In genomic region chr1:14970115-14970798, GRCh38 we compare ENCODE assay signal across 8 cellular contexts.
DNase-seq lines count a peak whose midpoint lies in the region; ATAC-seq and TF ChIP-seq lines count a peak whose summit lies in the region.

No MANE protein-coding gene starts in this region.

- TF ChIP-seq CTCF in BE2C (IDR thresholded peaks at IDR 0.05; ENCODE audit: low read depth, low read length) (no peak), breast epithelium (IDR thresholded peaks at IDR 0.05) (no peak), lower leg skin (IDR thresholded peaks at IDR 0.05) (no peak), thoracic aorta (IDR thresholded peaks at IDR 0.05) (no peak)

- no peaks in the 10 kb centered on the region for H3K9me3 ChIP-seq in BE2C
- peaks cover 0 to 6% of the 10 kb centered on the region in 2 donors for H3K9me3 ChIP-seq in breast epithelium
- no peaks in the 10 kb centered on the region for H3K9me3 ChIP-seq in thoracic aorta

- H3K27me3 ChIP-seq in BE2C, result no peaks in the 10 kb centered on the region
- no peaks in the 10 kb centered on the region for H3K27me3 ChIP-seq in breast epithelium
- no peaks in the 10 kb centered on the region for H3K27me3 ChIP-seq in thoracic aorta (replicated peaks; ENCODE audit: insufficient read depth)

- peak; percentile 75 for ATAC-seq in thoracic aorta (ENCODE audit: insufficient number of reproducible peaks, low FRiP score, low read depth)
- no peak for ATAC-seq in HG03571 (IDR thresholded peaks at IDR 0.05; ENCODE audit: unreplicated experiment)
- no peak for ATAC-seq in HG02798 (IDR thresholded peaks at IDR 0.05; ENCODE audit: poor library complexity, unreplicated experiment)

- H3K36me3 ChIP-seq in BE2C (no peaks in the 10 kb centered on the region), breast epithelium (no peaks in the 10 kb centered on the region), thoracic aorta (no peaks in the 10 kb centered on the region)

- WGBS in lower leg skin, 2 donors, result 47 to 55% methylated on average over 16 of the region's 16 CpGs

- intact Hi-C loops in breast epithelium (cut with DNase I; ENCODE audit: low total_unique reads), result loop anchor here (10.0 kb wide), 1 partner anchor 985 kb away; no protein-coding TSS in a partner anchor
- intact Hi-C loops in lower leg skin (cut with DNase I; ENCODE audit: low total_unique reads), result no loop called here

- H3K27ac ChIP-seq in breast epithelium (peak overlapping the region; percentile 89 to 94), thoracic aorta (peak overlapping the region; percentile 77 to 80)

- H3K4me3 ChIP-seq in BE2C (ENCODE audit: low read depth, low read length) (no peak overlapping the region), breast epithelium (peak overlapping the region in 1 of 3 donors; percentile 6), lower leg skin (ENCODE audit: low read depth, poor library complexity, severe bottlenecking) (no peak overlapping the region), thoracic aorta (peak overlapping the region; percentile 28)
- H3K4me3 ChIP-seq in Jurkat, Clone E6-1 (ENCODE audit: low read length), result no peak overlapping the region

- no peaks in the 10 kb centered on the region for H3K4me1 ChIP-seq in BE2C
- peaks cover 17 to 24% of the 10 kb centered on the region in 2 donors for H3K4me1 ChIP-seq in breast epithelium
- H3K4me1 ChIP-seq in thoracic aorta (ENCODE audit: control insufficient read depth in 1 of 2, low read depth in 2 of 2), result peaks cover 33 to 53% of the 10 kb centered on the region in 2 donors

- DNase-seq in BE2C (peak; percentile 55), breast epithelium (ENCODE audit: low spot score in 2 of 2) (peak in 1 of 2 donors; percentile 73), lower leg skin (ENCODE audit: low spot score in 2 of 2) (peak; percentile 83 to 95), thoracic aorta (ENCODE audit: low spot score) (peak; percentile 90), NCI-H1092 (lab: John Stamatoyannopoulos, UW) (no peak)
- DNase-seq in Jurkat, Clone E6-1 (ENCODE audit: low read depth, low spot score), result peak; percentile 46

- TF ChIP-seq POLR2A in breast epithelium (IDR thresholded peaks at IDR 0.05) (no peak), lower leg skin (IDR thresholded peaks at IDR 0.05) (no peak)
